11 cellular contexts compared by ENCODE assay signal in the genomic region with DNA sequence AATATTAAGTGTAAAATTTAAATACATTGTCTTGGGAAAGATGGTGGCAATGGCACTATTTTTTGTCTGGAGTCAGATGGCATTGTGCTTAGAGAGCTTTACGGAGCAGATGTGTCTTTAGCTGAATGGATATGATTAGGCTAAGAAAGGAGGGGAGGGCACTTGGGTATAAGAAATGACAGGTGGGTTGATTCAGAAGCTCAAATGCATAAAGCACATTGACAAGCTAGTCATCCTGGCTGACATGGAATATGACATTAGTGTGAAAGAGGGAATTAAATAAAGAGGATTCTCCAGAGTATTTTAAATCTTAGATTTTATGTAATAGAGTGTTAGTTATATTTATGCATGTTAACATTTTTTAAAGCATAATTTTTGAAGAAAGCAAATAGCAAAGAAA.
"Had no signal": no experiment of that assay in that cellular context is flagged by ENCODE, and none has a peak within 500 bp of the region (broad histone marks: within the 10 kb centered on the region; RNA-seq: fewer than 3 reads in every experiment).

No MANE protein-coding gene starts in this region.

- H3K9me3 ChIP-seq: esophagus squamous epithelium, lower lobe of right lung, neutrophil had no signal

- H3K4me1 ChIP-seq: esophagus squamous epithelium, lower lobe of right lung had no signal

- ATAC-seq: activated CD8-positive, alpha-beta T cell treated with anti-CD3 and anti-CD28 coated beads, Interleukin-2, amount 10 ng/mL, durations not matched to agents 7 days and 5 days; lower lobe of right lung had no signal

- DNase-seq: activated CD4-positive, alpha-beta T cell treated with anti-CD3 and anti-CD28 coated beads for 48 hours; activated CD8-positive, alpha-beta T cell treated with anti-CD3 and anti-CD28 coated beads, Interleukin-2, amount 10 ng/mL, durations not matched to agents 7 days and 5 days; activated naive CD4-positive, alpha-beta T cell treated with anti-CD3 and anti-CD28 coated beads for 36 hours; esophagus squamous epithelium; foreskin fibroblast; left cardiac atrium; lower lobe of right lung; naive B cell had no signal

- H3K36me3 ChIP-seq: esophagus squamous epithelium, lower lobe of right lung, neutrophil had no signal

- H3K27me3 ChIP-seq: esophagus squamous epithelium, neutrophil had no signal

- H3K27ac ChIP-seq: esophagus squamous epithelium, lower lobe of right lung, neutrophil, skin epidermis, VCaP had no signal

- H3K4me3 ChIP-seq: esophagus squamous epithelium, lower lobe of right lung, skin epidermis had no signal
